Comparison of ENCODE assay signal across 1 cellular context in genomic region chr2:241061275-241061674, GRCh38.
TF ChIP-seq lines count a peak whose summit lies in the region.

No MANE protein-coding gene starts in this region.

TF ChIP-seq in SK-N-SH, 30 proteins besides CTCF, POLR2A, EP300 and RAD21 (continued from another document):
- TF ChIP-seq REST (IDR thresholded peaks at IDR 0.05; ENCODE audit: low read depth, low read length): no peak
- no peak for TF ChIP-seq RFX5 (IDR thresholded peaks at IDR 0.05; ENCODE audit: low read length)
- no peak for TF ChIP-seq FOXJ3 (CRISPR knock-in tag; IDR thresholded peaks at IDR 0.05)
